Comparison of ENCODE assay signal across 8 cellular contexts in genomic region chr3:183178833-183179549, GRCh38. TPM values are rescaled to one million over a fixed set of nuclear protein-coding genes. Genes with fewer than 3 reads are reported as not detected.
DNase-seq lines count a peak whose midpoint lies in the region; TF ChIP-seq lines count a peak whose summit lies in the region.

No MANE protein-coding gene starts in this region.

- H3K36me3 Mint-ChIP-seq in activated CD4-positive, alpha-beta T cell treated with anti-CD3 and anti-CD28 coated beads, Interleukin-2, amount 10 ng/mL, durations not matched to agents 7 days and 5 days (ENCODE audit: low read depth) = no peaks in the 10 kb centered on the region

- H2AK5ac ChIP-seq in mesenchymal stem cell (ENCODE audit: low read length, severe bottlenecking) = no peak overlapping the region

- peak overlapping the region; percentile 24 for H4K8ac ChIP-seq in mesenchymal stem cell (ENCODE audit: low read length)

- no peak overlapping the region for H2BK15ac ChIP-seq in mesenchymal stem cell (ENCODE audit: low read depth, poor library complexity, severe bottlenecking)

- peaks cover 37% of the 10 kb centered on the region for H3K27me3 Mint-ChIP-seq in activated CD4-positive, alpha-beta T cell treated with anti-CD3 and anti-CD28 coated beads, Interleukin-2, amount 10 ng/mL, durations not matched to agents 7 days and 5 days

- POLR2A ChIA-PET in activated CD4-positive, alpha-beta T cell treated with anti-CD3 and anti-CD28 coated beads, Interleukin-2, amount 10 ng/mL, durations not matched to agents 7 days and 5 days (lab: Charles Lee) = no interaction called here

- CTCF ChIA-PET in activated CD4-positive, alpha-beta T cell treated with anti-CD3 and anti-CD28 coated beads, Interleukin-2, amount 10 ng/mL, durations not matched to agents 7 days and 5 days (lab: Charles Lee) = interaction anchor here (0.6 to 1.5 kb wide), 6 partner anchors 14 to 209 kb away, joined by 3 to 5 read pairs (median 4); no protein-coding TSS in a partner anchor

- no peak overlapping the region for H3K14ac ChIP-seq in mesenchymal stem cell (ENCODE audit: low read length in 2 of 2)

- peaks cover 14% of the 10 kb centered on the region for H3K4me1 Mint-ChIP-seq in activated CD4-positive, alpha-beta T cell treated with anti-CD3 and anti-CD28 coated beads, Interleukin-2, amount 10 ng/mL, durations not matched to agents 7 days and 5 days

- H3K27me3 ChIP-seq in ectodermal cell (ENCODE audit: control insufficient read depth, insufficient read depth, low read length, poor library complexity, severe bottlenecking) = peaks cover 27% of the 10 kb centered on the region
- H3K27me3 ChIP-seq in mesenchymal stem cell (ENCODE audit: control insufficient read depth in 1 of 2, insufficient read depth in 1 of 2, low read length in 2 of 2) = peaks cover 37 to 51% of the 10 kb centered on the region in 2 experiments

- DNase-seq in GM12864 (ENCODE audit: low read depth) (no peak), HK-2 (ENCODE audit: unreplicated experiment) (peak; percentile 20), mesenchymal stem cell (peak; percentile 48), T-helper 9 cell (no peak), NCI-H2081 treated with DMSO at 0.1 percent for 48 hours (lab: John Stamatoyannopoulos, UW) (no peak)
- DNase-seq in activated CD4-positive, alpha-beta T cell treated with anti-CD3 and anti-CD28 coated beads, Interleukin-2, amount 10 ng/mL, durations not matched to agents 7 days and 5 days = peak; percentile 52
- DNase-seq in stimulated activated CD8-positive, alpha-beta memory T cell treated with anti-CD3 and anti-CD28 coated beads, Interleukin-4, amount 100 ng/mL, for 24 hours (ENCODE audit: low read depth) = peak; percentile 33

- no peak overlapping the region for H2BK120ac ChIP-seq in mesenchymal stem cell (ENCODE audit: low read depth, low read length)

- peak overlapping the region; percentile 69 for H3K9ac ChIP-seq in mesenchymal stem cell (ENCODE audit: low read length)

- H2BK12ac ChIP-seq in mesenchymal stem cell (ENCODE audit: low read length in 2 of 2) = no peak overlapping the region

- H3K23ac ChIP-seq in mesenchymal stem cell (ENCODE audit: low read length in 2 of 2) = peak overlapping the region in 1 of 2 experiments; percentile 2

- peak overlapping the region in 1 of 2 experiments; percentile 53 for H3K18ac ChIP-seq in mesenchymal stem cell (ENCODE audit: low read depth in 1 of 2, low read length in 2 of 2)

- H2BK5ac ChIP-seq in mesenchymal stem cell (ENCODE audit: low read depth, low read length, poor library complexity, severe bottlenecking) = no peak overlapping the region

- peak overlapping the region; percentile 68 for H2AFZ ChIP-seq in mesenchymal stem cell (ENCODE audit: low read depth, low read length)

- H3K27ac ChIP-seq in ectodermal cell (ENCODE audit: insufficient read depth, low read depth, low read length, poor library complexity, severe bottlenecking) (no peak overlapping the region), mesenchymal stem cell (ENCODE audit: low read length, poor library complexity, severe bottlenecking) (no peak overlapping the region)

- peak overlapping the region; percentile 68 for H3K4me3 Mint-ChIP-seq in activated CD4-positive, alpha-beta T cell treated with anti-CD3 and anti-CD28 coated beads, Interleukin-2, amount 10 ng/mL, durations not matched to agents 7 days and 5 days

- H3K79me1 ChIP-seq in mesenchymal stem cell (replicated peaks; ENCODE audit: low read length, poor library complexity, severe bottlenecking) = no peaks in the 10 kb centered on the region

- 1% methylated on average over 68 of the region's 68 CpGs for WGBS in ectodermal cell, 2 experiments
- WGBS in mesenchymal stem cell = under 1% methylated on average over 64 of the region's 68 CpGs

- no peaks in the 10 kb centered on the region for H3K9me3 Mint-ChIP-seq in activated CD4-positive, alpha-beta T cell treated with anti-CD3 and anti-CD28 coated beads, Interleukin-2, amount 10 ng/mL, durations not matched to agents 7 days and 5 days

- H3K4ac ChIP-seq in mesenchymal stem cell (ENCODE audit: low read depth in 1 of 2, low read length in 2 of 2) = peak overlapping the region in 1 of 2 experiments; percentile 8

- H3K4me3 ChIP-seq in GM12864 (ENCODE audit: low read depth, low read length) = peak overlapping the region; percentile 5
- peak overlapping the region; percentile 59 for H3K4me3 ChIP-seq in ectodermal cell (ENCODE audit: insufficient read depth, low read depth, low read length)
- H3K4me3 ChIP-seq in mesenchymal stem cell (ENCODE audit: insufficient read depth in 1 of 2, low read depth in 1 of 2, low read length in 2 of 2) = peak overlapping the region; percentile 48 to 80

- H3K4me2 ChIP-seq in mesenchymal stem cell (ENCODE audit: low read length, poor library complexity, severe bottlenecking) = peak overlapping the region; percentile 100

- peaks cover 20% of the 10 kb centered on the region for H3K4me1 ChIP-seq in ectodermal cell (ENCODE audit: control insufficient read depth, insufficient read depth, low read length)
- peaks cover 13% of the 10 kb centered on the region for H3K4me1 ChIP-seq in mesenchymal stem cell (ENCODE audit: control insufficient read depth, insufficient read depth, low read depth, low read length)

- H3K9me3 ChIP-seq in ectodermal cell (ENCODE audit: control insufficient read depth, low read length) (no peaks in the 10 kb centered on the region), mesenchymal stem cell (ENCODE audit: control insufficient read depth, low read length) (no peaks in the 10 kb centered on the region)

- H4K91ac ChIP-seq in mesenchymal stem cell (ENCODE audit: low read length) = no peak overlapping the region

- H3K36me3 ChIP-seq in ectodermal cell (ENCODE audit: control insufficient read depth, insufficient read depth, low read length) (no peaks in the 10 kb centered on the region), mesenchymal stem cell (ENCODE audit: control insufficient read depth in 1 of 2, insufficient read depth in 2 of 2, low read depth in 1 of 2, low read length in 2 of 2) (no peaks in the 10 kb centered on the region)

- TF ChIP-seq CTCF in GM12864 (IDR thresholded peaks at IDR 0.05; ENCODE audit: low read depth, low read length, missing control alignments) = no peak

- H3K27ac Mint-ChIP-seq in activated CD4-positive, alpha-beta T cell treated with anti-CD3 and anti-CD28 coated beads, Interleukin-2, amount 10 ng/mL, durations not matched to agents 7 days and 5 days = no peak overlapping the region

RNA-seq across cellular contexts. Expression of gene LAMP3, which starts 16.5 kb away (rescaled TPM):
- 10 to 100 TPM; 16.3 to 23.2 TPM for total RNA-seq in activated CD4-positive, alpha-beta T cell treated with anti-CD3 and anti-CD28 coated beads, Interleukin-2, amount 10 ng/mL, durations not matched to agents 7 days and 5 days
- polyA plus RNA-seq in ectodermal cell (2013, experiment 1 of 4) = 0.46 TPM
- 0.34 TPM for polyA plus RNA-seq in ectodermal cell (2013, experiment 2 of 4)
- polyA plus RNA-seq in ectodermal cell (2013, experiment 3 of 4) = 0.27 TPM
- polyA plus RNA-seq in ectodermal cell (2013, experiment 4 of 4) = 0.53 TPM
- polyA plus RNA-seq in mesenchymal stem cell (2013, experiment 1 of 2) = 0.72 TPM
- polyA plus RNA-seq in mesenchymal stem cell (2013, experiment 2 of 2) = 0.49 TPM

Comparison
In these comparisons a context has a peak if more than half of its experiments do, and no peak if none do; other contexts are left out.
1. DNase-seq: peak in HK-2 (single experiment), activated CD4-positive, alpha-beta T cell treated with anti-CD3 and anti-CD28 coated beads, Interleukin-2, amount 10 ng/mL, durations not matched to agents 7 days and 5 days (single experiment), mesenchymal stem cell (single experiment) and stimulated activated CD8-positive, alpha-beta memory T cell treated with anti-CD3 and anti-CD28 coated beads, Interleukin-4, amount 100 ng/mL, for 24 hours (single experiment); none in GM12864 (single experiment), T-helper 9 cell (single experiment) and NCI-H2081 treated with DMSO at 0.1 percent for 48 hours (single experiment).
2. H3K4me3 ChIP-seq: peak in every context shown above with its lines; median percentile 64 in mesenchymal stem cell; 59 in ectodermal cell; 5 in GM12864.